24 cellular contexts compared by ENCODE assay signal in genomic region chr6:148720371-148720770, GRCh38. TPM values are rescaled to one million over a fixed set of nuclear protein-coding genes. Genes with fewer than 3 reads are reported as not detected.
DNase-seq lines count a peak whose midpoint lies in the region; ATAC-seq and TF ChIP-seq lines count a peak whose summit lies in the region.
"Had no signal": no experiment of that assay in that cellular context is flagged by ENCODE, and none has a peak within 500 bp of the region (broad histone marks: within the 10 kb centered on the region; RNA-seq: fewer than 3 reads in every experiment).

No MANE protein-coding gene starts in this region.

- no peak for TF ChIP-seq CTCF in cardiac fibroblast (IDR thresholded peaks at IDR 0.05; ENCODE audit: low read depth, low read length)

- no peak for ATAC-seq in HG03460 (IDR thresholded peaks at IDR 0.05; ENCODE audit: unreplicated experiment)
- ATAC-seq: effector memory CD8-positive, alpha-beta T cell; heart left ventricle; right cardiac atrium; Right ventricle myocardium inferior had no signal

- H3K4me1 ChIP-seq in SJCRH30: no peaks in the 10 kb centered on the region
- H3K4me1 ChIP-seq: BLaER1 treated with 17β-estradiol and CSF1 and Interleukin-3, amounts not matched to agents 10 nM and 100 nM; esophagus muscularis mucosa; heart left ventricle had no signal

- in situ Hi-C loops in ACHN (cut with HindIII; ENCODE audit: low pct_ligation_motif_present, low pct_unique_long_range_greater_than_20kb, low sequenced_read_pairs): no loop called here

- H3K4me3 ChIP-seq in cardiac fibroblast (replicated peaks in 1 of 2; ENCODE audit: low read depth in 2 of 2, low read length in 2 of 2) (no peak overlapping the region), SJCRH30 (no peak overlapping the region)
- H3K4me3 ChIP-seq: BLaER1 treated with 17β-estradiol and CSF1 and Interleukin-3, amounts not matched to agents 10 nM and 100 nM; esophagus muscularis mucosa; heart left ventricle; ovary had no signal

- no peaks in the 10 kb centered on the region for H3K9me3 ChIP-seq in SJCRH30 (replicated peaks)
- H3K9me3 ChIP-seq: esophagus muscularis mucosa, ovary had no signal

- no peaks in the 10 kb centered on the region for H3K27me3 ChIP-seq in SJCRH30
- H3K27me3 ChIP-seq: BLaER1 treated with 17β-estradiol and CSF1 and Interleukin-3, amounts not matched to agents 10 nM and 100 nM; esophagus muscularis mucosa; heart left ventricle; ovary had no signal

- DNase-seq in ACHN (peak; percentile 24), HT1080 (ENCODE audit: low read depth) (peak; percentile 24), cardiac fibroblast (ENCODE audit: low read depth in 2 of 2) (peak; percentile 34 to 59), kidney tubule cell (ENCODE audit: low spot score) (peak; percentile 72), ureter (ENCODE audit: low spot score) (no peak), SJCRH30 (no peak)
- DNase-seq in activated CD4-positive, alpha-beta T cell treated with anti-CD3 and anti-CD28 coated beads for 48 hours: no peak
- DNase-seq: 8988T; activated CD4-positive, CD25-positive, alpha-beta regulatory T cell treated with anti-CD3 and anti-CD28 coated beads, Interleukin-2, amount 50 U/mL, for 72 hours; effector memory CD8-positive, alpha-beta T cell; GDM1; heart left ventricle; immature natural killer cell; NCI-H1436; NCI-H2171 treated with DMSO at 0.1 percent for 48 hours; NCI-H69; ovary; right cardiac atrium; substantia nigra; SW 1271 had no signal

- H3K36me3 ChIP-seq in SJCRH30: no peaks in the 10 kb centered on the region
- H3K36me3 ChIP-seq: BLaER1 treated with 17β-estradiol and CSF1 and Interleukin-3, amounts not matched to agents 10 nM and 100 nM; esophagus muscularis mucosa; heart left ventricle; ovary had no signal

- no peak overlapping the region for H3K27ac ChIP-seq in SJCRH30
- H3K27ac ChIP-seq: BLaER1 treated with 17β-estradiol and CSF1 and Interleukin-3, amounts not matched to agents 10 nM and 100 nM; esophagus muscularis mucosa; heart left ventricle; ovary had no signal

RNA-seq across cellular contexts. Expression of gene UST, which starts 26.5 kb away (rescaled TPM):
- 12.4 and 14.0 TPM in 2 replicates for total RNA-seq in HT1080 (2014; rRNA removed; shearing (Covaris generic))
- 6.2 and 6.8 TPM in 2 replicates for polyA plus RNA-seq in HT1080 (2015; cell fraction: cytosol; rRNA removed)
- 3.4 and 4.4 TPM in 2 replicates for polyA plus RNA-seq in HT1080 (2015; cell fraction: nucleus; rRNA removed)
- total RNA-seq in ureter: 30.9 TPM
- 24.2 and 28.9 TPM in 2 replicates for total RNA-seq in SJCRH30 (2014; rRNA removed; shearing (Covaris generic))

Comparison
In these comparisons a context has a peak if more than half of its experiments do, and no peak if none do; other contexts are left out.
1. DNase-seq: peak in ACHN (single experiment), HT1080 (single experiment), cardiac fibroblast (2 of 2) and kidney tubule cell (single experiment); none in ureter (single experiment), activated CD4-positive, alpha-beta T cell treated with anti-CD3 and anti-CD28 coated beads for 48 hours (single experiment) and SJCRH30 (0 of 2).